ENCODE assay signal across 9 cellular contexts in the genomic region with DNA sequence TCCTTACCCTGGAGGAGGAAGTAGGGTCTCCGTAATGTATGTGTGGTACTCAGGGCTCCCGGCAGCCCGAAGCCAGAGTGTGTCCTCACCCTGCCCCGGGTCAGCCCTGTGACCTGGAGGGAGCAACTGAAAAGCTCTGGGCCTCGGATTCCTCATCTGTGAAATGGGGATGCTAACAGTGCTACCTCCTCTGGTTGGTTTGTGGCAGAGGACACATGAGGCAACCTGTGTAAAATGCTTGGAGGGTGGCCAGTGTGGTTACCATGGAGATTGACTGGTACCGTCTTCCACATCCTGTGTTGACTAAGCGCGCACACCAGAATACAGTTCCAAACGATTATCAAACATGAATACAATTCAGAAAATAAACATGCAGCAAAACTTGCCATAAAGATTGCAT.
DNase-seq lines count a peak whose midpoint lies in the region; ATAC-seq and TF ChIP-seq lines count a peak whose summit lies in the region.
"Had no signal": no experiment of that assay in that cellular context is flagged by ENCODE, and none has a peak within 500 bp of the region (broad histone marks: within the 10 kb centered on the region; RNA-seq: fewer than 3 reads in every experiment).

No MANE protein-coding gene starts in this region.

- WGBS in mesenchymal stem cell, result 74% methylated on average over 9 of the region's 9 CpGs

- no peak overlapping the region for H3K4me2 ChIP-seq in mesenchymal stem cell (ENCODE audit: low read length, poor library complexity, severe bottlenecking)
- H3K4me2 ChIP-seq: BLaER1 had no signal

- peak overlapping the region in 1 of 2 experiments; percentile 53 for H3K14ac ChIP-seq in mesenchymal stem cell (ENCODE audit: low read length in 2 of 2)

- no peak for TF ChIP-seq CTCF in right atrium auricular region (IDR thresholded peaks at IDR 0.05)
- TF ChIP-seq CTCF in left ventricle myocardium inferior (IDR thresholded peaks at IDR 0.05; ENCODE audit: borderline replicate concordance), result no peak

- H3K4me1 ChIP-seq in right atrium auricular region, result peaks cover 0 to 10% of the 10 kb centered on the region in 2 donors
- peaks cover 6% of the 10 kb centered on the region for H3K4me1 ChIP-seq in left ventricle myocardium inferior
- H3K4me1 ChIP-seq in mesenchymal stem cell (ENCODE audit: control insufficient read depth, insufficient read depth, low read depth, low read length), result peaks cover 3% of the 10 kb centered on the region

- no peak overlapping the region for H3K4ac ChIP-seq in mesenchymal stem cell (ENCODE audit: low read depth in 1 of 2, low read length in 2 of 2)

- H2BK5ac ChIP-seq in mesenchymal stem cell (ENCODE audit: low read depth, low read length, poor library complexity, severe bottlenecking), result no peak overlapping the region

- no peak overlapping the region for H2AFZ ChIP-seq in mesenchymal stem cell (ENCODE audit: low read depth, low read length)

- H3K36me3 ChIP-seq in right atrium auricular region (no peaks in the 10 kb centered on the region), left ventricle myocardium inferior (no peaks in the 10 kb centered on the region), mesenchymal stem cell (ENCODE audit: control insufficient read depth in 1 of 2, insufficient read depth in 2 of 2, low read depth in 1 of 2, low read length in 2 of 2) (no peaks in the 10 kb centered on the region)
- H3K36me3 ChIP-seq: BLaER1 had no signal

- H3K27me3 ChIP-seq in right atrium auricular region, result no peaks in the 10 kb centered on the region
- H3K27me3 ChIP-seq in left ventricle myocardium inferior (ENCODE audit: low read depth), result no peaks in the 10 kb centered on the region
- H3K27me3 ChIP-seq in mesenchymal stem cell (ENCODE audit: control insufficient read depth in 1 of 2, insufficient read depth in 1 of 2, low read length in 2 of 2), result no peaks in the 10 kb centered on the region
- H3K27me3 ChIP-seq: BLaER1 had no signal

- H3K4me3 ChIP-seq in right atrium auricular region (no peak overlapping the region), left ventricle myocardium inferior (no peak overlapping the region), mesenchymal stem cell (ENCODE audit: insufficient read depth in 1 of 2, low read depth in 1 of 2, low read length in 2 of 2) (no peak overlapping the region)
- H3K4me3 ChIP-seq: BLaER1 had no signal

- no peak overlapping the region for H3K27ac ChIP-seq in right atrium auricular region
- H3K27ac ChIP-seq in left ventricle myocardium inferior (replicated peaks), result no peak overlapping the region
- H3K27ac ChIP-seq in mesenchymal stem cell (ENCODE audit: low read length, poor library complexity, severe bottlenecking), result no peak overlapping the region
- H3K27ac ChIP-seq: BLaER1 had no signal

- no peak overlapping the region for H3K18ac ChIP-seq in mesenchymal stem cell (ENCODE audit: low read depth in 1 of 2, low read length in 2 of 2)

- H4K91ac ChIP-seq in mesenchymal stem cell (ENCODE audit: low read length), result no peak overlapping the region

- peak overlapping the region in 1 of 2 experiments; percentile 94 for H3K23ac ChIP-seq in mesenchymal stem cell (ENCODE audit: low read length in 2 of 2)

- no peak overlapping the region for H2BK120ac ChIP-seq in mesenchymal stem cell (ENCODE audit: low read depth, low read length)

- no peak overlapping the region for H3K9ac ChIP-seq in mesenchymal stem cell (ENCODE audit: low read length)
- H3K9ac ChIP-seq: BLaER1 had no signal

- no peak overlapping the region for H2AK5ac ChIP-seq in mesenchymal stem cell (ENCODE audit: low read length, severe bottlenecking)

- H2BK15ac ChIP-seq in mesenchymal stem cell (ENCODE audit: low read depth, poor library complexity, severe bottlenecking), result no peak overlapping the region

- H4K8ac ChIP-seq in mesenchymal stem cell (ENCODE audit: low read length), result no peak overlapping the region

- no peak for ATAC-seq in GM21737 (IDR thresholded peaks at IDR 0.05; ENCODE audit: unreplicated experiment)

- intact Hi-C loops in left ventricle myocardium inferior (cut with micrococcal nuclease), result no loop called here

- peak; percentile 58 for DNase-seq in right atrium auricular region (ENCODE audit: low spot score)
- DNase-seq in left ventricle myocardium inferior, result no peak
- DNase-seq in activated effector memory CD4-positive, alpha-beta T cell treated with anti-CD3 and anti-CD28 coated beads, Interleukin-2, amount 50 U/mL, for 16 hours, result peak; percentile 88
- DNase-seq in mesenchymal stem cell, result no peak
- no peak for DNase-seq in kidney glomerular epithelial cell (lab: John Stamatoyannopoulos, UW)
- DNase-seq in HuH-7 (ENCODE audit: low spot score), result no peak
- no peak for DNase-seq in cerebellar nuclear complex (lab: John Stamatoyannopoulos, UW)

- no peaks in the 10 kb centered on the region for H3K9me3 ChIP-seq in right atrium auricular region
- peaks cover 6% of the 10 kb centered on the region for H3K9me3 ChIP-seq in left ventricle myocardium inferior (replicated peaks)
- no peaks in the 10 kb centered on the region for H3K9me3 ChIP-seq in mesenchymal stem cell (ENCODE audit: control insufficient read depth, low read length)
- H3K9me3 ChIP-seq: BLaER1 had no signal

- H2BK12ac ChIP-seq in mesenchymal stem cell (ENCODE audit: low read length in 2 of 2), result peak overlapping the region; percentile 38 to 42

- H3K79me1 ChIP-seq in mesenchymal stem cell (replicated peaks; ENCODE audit: low read length, poor library complexity, severe bottlenecking), result no peaks in the 10 kb centered on the region

Comparison
In these comparisons a context has a peak if more than half of its experiments do, and no peak if none do; other contexts are left out.
1. DNase-seq: peak in right atrium auricular region (single experiment) and activated effector memory CD4-positive, alpha-beta T cell treated with anti-CD3 and anti-CD28 coated beads, Interleukin-2, amount 50 U/mL, for 16 hours (single experiment); none in left ventricle myocardium inferior (single experiment), mesenchymal stem cell (single experiment), kidney glomerular epithelial cell (single experiment), HuH-7 (single experiment) and cerebellar nuclear complex (0 of 2).